Comparison of ENCODE assay signal across 14 cellular contexts in the genomic region with DNA sequence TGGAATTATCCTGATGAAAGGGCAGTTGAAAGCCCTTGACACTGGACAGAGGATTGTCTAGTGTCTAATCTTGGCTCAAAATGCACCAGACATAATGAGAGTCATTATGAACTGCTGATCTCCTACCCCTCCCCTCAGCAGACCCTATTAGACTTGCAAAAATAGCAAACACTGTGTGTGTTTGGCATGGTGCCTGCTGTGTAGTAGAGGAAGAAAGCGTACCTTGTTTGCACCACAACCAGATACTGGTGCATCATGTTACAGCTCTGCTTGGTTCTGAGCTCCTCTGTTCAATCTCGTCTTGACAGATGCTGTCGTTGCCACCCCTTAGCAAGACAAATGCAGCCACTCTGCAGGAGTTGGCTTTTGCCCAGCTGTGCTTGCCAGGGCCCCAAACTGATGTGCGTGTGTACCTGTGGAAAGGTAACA.
DNase-seq lines count a peak whose midpoint lies in the region; ATAC-seq and TF ChIP-seq lines count a peak whose summit lies in the region.
"Had no signal": no experiment of that assay in that cellular context is flagged by ENCODE, and none has a peak within 500 bp of the region (broad histone marks: within the 10 kb centered on the region; RNA-seq: fewer than 3 reads in every experiment).

No MANE protein-coding gene starts in this region.

- H3K27me3 ChIP-seq in tibial nerve: no peaks in the 10 kb centered on the region

- no peaks in the 10 kb centered on the region for H3K9me3 ChIP-seq in tibial nerve
- H3K9me3 ChIP-seq: psoas muscle had no signal

- peak; percentile 96 for DNase-seq in Ammon's horn (ENCODE audit: low spot score)
- peak; percentile 97 for DNase-seq in NCI-H146 (lab: John Stamatoyannopoulos, UW)
- DNase-seq in NCI-H526 (lab: John Stamatoyannopoulos, UW): peak; percentile 97 to 98
- peak; percentile 27 for DNase-seq in epidermal melanocyte (ENCODE audit: insufficient read length, low spot score)
- DNase-seq in DMS114 treated with DMSO at 0.1 percent for 48 hours (lab: John Stamatoyannopoulos, UW; ENCODE audit: unreplicated experiment): no peak
- no peak for DNase-seq in tibial nerve (ENCODE audit: low spot score in 2 of 2)
- no peak for DNase-seq in KG1 (lab: John Stamatoyannopoulos, UW)
- DNase-seq: amniotic stem cell; EL; mesenchymal stem cell; psoas muscle; stimulated activated CD4-positive, alpha-beta T cell treated with anti-CD3 and anti-CD28 coated beads, Interleukin-4, amount 100 ng/mL, for 4 hours had no signal

- TF ChIP-seq CTCF in tibial nerve (IDR thresholded peaks at IDR 0.05): no peak

- H3K4me1 ChIP-seq in tibial nerve: peaks cover 0 to 12% (median 0%) of the 10 kb centered on the region in 4 donors
- H3K4me1 ChIP-seq: psoas muscle had no signal

- no peaks in the 10 kb centered on the region for H3K36me3 ChIP-seq in tibial nerve

- 61 to 64% methylated on average over 4 of the region's 4 CpGs for WGBS in tibial nerve, 2 donors

- no peak overlapping the region for H3K4me3 ChIP-seq in tibial nerve
- H3K4me3 ChIP-seq: psoas muscle had no signal

- no peak for ATAC-seq in GM19452 (IDR thresholded peaks at IDR 0.05; ENCODE audit: unreplicated experiment)
- ATAC-seq: HepG2, psoas muscle had no signal

- TF ChIP-seq EP300 in tibial nerve (IDR thresholded peaks at IDR 0.05): no peak

- no peak for TF ChIP-seq POLR2A in tibial nerve (IDR thresholded peaks at IDR 0.05)

- H3K27ac ChIP-seq in tibial nerve: no peak overlapping the region
- H3K27ac ChIP-seq: psoas muscle had no signal

Comparison
In these comparisons a context has a peak if more than half of its experiments do, and no peak if none do; other contexts are left out.
1. DNase-seq: peak in Ammon's horn (single experiment), NCI-H146 (single experiment), NCI-H526 (2 of 2) and epidermal melanocyte (single experiment); none in DMS114 treated with DMSO at 0.1 percent for 48 hours (single experiment), tibial nerve (0 of 2) and KG1 (single experiment).